ENCODE assay signal across 1 cellular context in the genomic region with DNA sequence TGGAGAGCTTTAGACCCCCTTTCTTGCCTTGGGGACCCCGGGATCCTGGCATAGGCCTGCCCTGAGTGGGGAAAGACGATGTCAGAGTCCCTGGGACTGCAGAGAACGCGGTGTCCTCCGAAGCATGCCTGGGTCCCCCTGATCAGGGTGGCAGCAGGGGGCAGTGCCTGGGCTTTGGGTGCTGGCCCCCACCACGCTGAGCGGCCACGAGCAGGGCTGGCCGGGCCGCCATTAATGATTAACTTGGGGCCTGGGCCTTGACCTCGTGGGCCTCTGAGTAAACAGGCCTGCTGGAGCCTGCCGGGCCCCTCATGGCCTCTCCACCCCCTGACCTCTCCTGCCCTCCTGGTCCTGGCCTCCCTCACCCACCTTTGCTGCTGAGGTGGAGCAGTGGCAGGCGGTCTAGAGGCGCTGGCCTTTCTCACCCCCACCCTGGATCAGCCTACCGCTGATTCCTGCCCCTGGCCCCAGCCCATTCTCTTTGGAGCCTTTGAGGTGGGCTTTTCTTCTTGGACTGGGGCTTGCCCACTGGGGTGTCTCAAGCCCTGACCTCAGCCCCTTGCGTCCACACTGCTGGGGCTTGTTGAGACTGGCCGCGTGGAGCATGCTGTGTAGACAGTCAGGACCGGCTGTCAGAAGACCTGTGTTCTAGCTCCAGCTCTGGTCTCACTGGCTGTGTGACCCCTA.
TF ChIP-seq lines count a peak whose summit lies in the region.

No MANE protein-coding gene starts in this region.

TF ChIP-seq in HepG2, 621 proteins besides CTCF, POLR2A, EP300 and RAD21 (continued from another document and continues in another):
- TF ChIP-seq, protein P1, sequence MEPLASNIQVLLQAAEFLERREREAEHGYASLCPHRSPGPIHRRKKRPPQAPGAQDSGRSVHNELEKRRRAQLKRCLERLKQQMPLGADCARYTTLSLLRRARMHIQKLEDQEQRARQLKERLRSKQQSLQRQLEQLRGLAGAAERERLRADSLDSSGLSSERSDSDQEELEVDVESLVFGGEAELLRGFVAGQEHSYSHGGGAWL (CRISPR knock-in tag; IDR thresholded peaks at IDR 0.05) = no peak
- TF ChIP-seq POLR2AphosphoS2 (IDR thresholded peaks at IDR 0.05; ENCODE audit: low read depth, low read length) (no peak), CEBPB (IDR thresholded peaks at IDR 0.05; ENCODE audit: borderline replicate concordance, low read depth, low read length) (no peak), ELF1 (CRISPR knock-in tag; IDR thresholded peaks at IDR 0.05) (peak; percentile 31), BCL6 (CRISPR knock-in tag; IDR thresholded peaks at IDR 0.05) (peak; percentile 95), MBNL3 (CRISPR knock-in tag; conservative IDR thresholded peaks at IDR 0.05) (no peak), SMYD3 (CRISPR knock-in tag; IDR thresholded peaks at IDR 0.05) (peak; percentile 46; the same call in 1 of the 2 replicates), GPBP1L1 (CRISPR knock-in tag; IDR thresholded peaks at IDR 0.05) (no peak), ZNF781 (CRISPR knock-in tag; IDR thresholded peaks at IDR 0.05; ENCODE audit: borderline replicate concordance, not compliant biosample characterization) (peak; percentile 33), NFATC3 (CRISPR knock-in tag; IDR thresholded peaks at IDR 0.05) (no peak), REL (CRISPR knock-in tag; conservative IDR thresholded peaks at IDR 0.05) (peak; percentile 57; the same call in 1 of the 2 replicates), THRA (CRISPR knock-in tag; IDR thresholded peaks at IDR 0.05; ENCODE audit: borderline replicate concordance) (peak; percentile 99), HNF4A (CRISPR knock-in tag; IDR thresholded peaks at IDR 0.05) (peak; percentile 94), ZMYM2 (CRISPR knock-in tag; IDR thresholded peaks at IDR 0.05) (peak; percentile 80; the same call in 1 of the 2 replicates), ZGPAT (CRISPR knock-in tag; IDR thresholded peaks at IDR 0.05) (peak; percentile 94), ZKSCAN5 (CRISPR knock-in tag; IDR thresholded peaks at IDR 0.05) (no peak), ZNF83 (CRISPR knock-in tag; IDR thresholded peaks at IDR 0.05; ENCODE audit: borderline replicate concordance) (no peak; the same call in 1 of the 2 replicates), ZNF878 (CRISPR knock-in tag; IDR thresholded peaks at IDR 0.05) (peak; percentile 95), ZBED4 (CRISPR knock-in tag; IDR thresholded peaks at IDR 0.05; ENCODE audit: borderline replicate concordance) (peak; percentile 84; the same call in 1 of the 2 replicates), ZNF572 (CRISPR knock-in tag; IDR thresholded peaks at IDR 0.05) (no peak), MIXL1 (CRISPR knock-in tag; IDR thresholded peaks at IDR 0.05) (peak; percentile 80), ATF7-NPFF (CRISPR knock-in tag; IDR thresholded peaks at IDR 0.05; ENCODE audit: low read depth) (no peak; the same call in 1 of the 2 replicates), TSC22D2 (CRISPR knock-in tag; IDR thresholded peaks at IDR 0.05; ENCODE audit: borderline replicate concordance) (peak; percentile 54; the same call in 1 of the 2 replicates), DNMT3B (CRISPR knock-in tag; conservative IDR thresholded peaks at IDR 0.05) (0 out of 2 replicates have a peak, but pooled peaks have one; percentile 29), REPIN1 (CRISPR knock-in tag; IDR thresholded peaks at IDR 0.05; ENCODE audit: borderline replicate concordance, low read depth) (peak; percentile 89), YEATS4 (CRISPR knock-in tag; IDR thresholded peaks at IDR 0.05; ENCODE audit: borderline replicate concordance) (peak; percentile 89), THAP9 (CRISPR knock-in tag; IDR thresholded peaks at IDR 0.05; ENCODE audit: borderline replicate concordance) (peak; percentile 68; the same call in 1 of the 2 replicates), SMAD1 (CRISPR knock-in tag; IDR thresholded peaks at IDR 0.05; ENCODE audit: borderline replicate concordance, low read depth) (peak; percentile 51; the same call in 1 of the 2 replicates), ZNF589 (CRISPR knock-in tag; conservative IDR thresholded peaks at IDR 0.05) (no peak), ZNF256 (CRISPR knock-in tag; conservative IDR thresholded peaks at IDR 0.05) (no peak)
- TF ChIP-seq, protein P2, sequence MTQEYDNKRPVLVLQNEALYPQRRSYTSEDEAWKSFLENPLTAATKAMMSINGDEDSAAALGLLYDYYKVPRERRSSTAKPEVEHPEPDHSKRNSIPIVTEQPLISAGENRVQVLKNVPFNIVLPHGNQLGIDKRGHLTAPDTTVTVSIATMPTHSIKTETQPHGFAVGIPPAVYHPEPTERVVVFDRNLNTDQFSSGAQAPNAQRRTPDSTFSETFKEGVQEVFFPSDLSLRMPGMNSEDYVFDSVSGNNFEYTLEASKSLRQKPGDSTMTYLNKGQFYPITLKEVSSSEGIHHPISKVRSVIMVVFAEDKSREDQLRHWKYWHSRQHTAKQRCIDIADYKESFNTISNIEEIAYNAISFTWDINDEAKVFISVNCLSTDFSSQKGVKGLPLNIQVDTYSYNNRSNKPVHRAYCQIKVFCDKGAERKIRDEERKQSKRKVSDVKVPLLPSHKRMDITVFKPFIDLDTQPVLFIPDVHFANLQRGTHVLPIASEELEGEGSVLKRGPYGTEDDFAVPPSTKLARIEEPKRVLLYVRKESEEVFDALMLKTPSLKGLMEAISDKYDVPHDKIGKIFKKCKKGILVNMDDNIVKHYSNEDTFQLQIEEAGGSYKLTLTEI (CRISPR knock-in tag; conservative IDR thresholded peaks at IDR 0.05) = no peak
- TF ChIP-seq, protein P3, sequence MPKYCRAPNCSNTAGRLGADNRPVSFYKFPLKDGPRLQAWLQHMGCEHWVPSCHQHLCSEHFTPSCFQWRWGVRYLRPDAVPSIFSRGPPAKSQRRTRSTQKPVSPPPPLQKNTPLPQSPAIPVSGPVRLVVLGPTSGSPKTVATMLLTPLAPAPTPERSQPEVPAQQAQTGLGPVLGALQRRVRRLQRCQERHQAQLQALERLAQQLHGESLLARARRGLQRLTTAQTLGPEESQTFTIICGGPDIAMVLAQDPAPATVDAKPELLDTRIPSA (CRISPR knock-in tag; IDR thresholded peaks at IDR 0.05; ENCODE audit: borderline replicate concordance) = no peak
- TF ChIP-seq, protein P4, sequence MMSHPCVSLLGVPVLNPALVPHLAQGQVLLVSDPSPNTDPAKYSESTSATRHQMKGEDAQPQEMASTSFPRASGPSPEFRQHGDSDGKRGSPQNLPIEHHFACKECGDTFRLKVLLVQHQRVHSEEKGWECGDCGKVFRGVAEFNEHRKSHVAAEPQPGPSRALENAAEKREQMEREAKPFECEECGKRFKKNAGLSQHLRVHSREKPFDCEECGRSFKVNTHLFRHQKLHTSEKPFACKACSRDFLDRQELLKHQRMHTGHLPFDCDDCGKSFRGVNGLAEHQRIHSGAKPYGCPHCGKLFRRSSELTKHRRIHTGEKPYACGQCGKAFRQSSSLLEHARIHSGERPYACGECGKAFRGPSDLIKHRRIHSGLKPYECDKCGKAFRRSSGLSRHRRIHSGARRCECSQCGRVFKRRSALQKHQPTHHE (CRISPR knock-in tag; IDR thresholded peaks at IDR 0.05; ENCODE audit: borderline replicate concordance) = peak; percentile 89; the same call in 1 of the 2 replicates
- TF ChIP-seq, protein P5, sequence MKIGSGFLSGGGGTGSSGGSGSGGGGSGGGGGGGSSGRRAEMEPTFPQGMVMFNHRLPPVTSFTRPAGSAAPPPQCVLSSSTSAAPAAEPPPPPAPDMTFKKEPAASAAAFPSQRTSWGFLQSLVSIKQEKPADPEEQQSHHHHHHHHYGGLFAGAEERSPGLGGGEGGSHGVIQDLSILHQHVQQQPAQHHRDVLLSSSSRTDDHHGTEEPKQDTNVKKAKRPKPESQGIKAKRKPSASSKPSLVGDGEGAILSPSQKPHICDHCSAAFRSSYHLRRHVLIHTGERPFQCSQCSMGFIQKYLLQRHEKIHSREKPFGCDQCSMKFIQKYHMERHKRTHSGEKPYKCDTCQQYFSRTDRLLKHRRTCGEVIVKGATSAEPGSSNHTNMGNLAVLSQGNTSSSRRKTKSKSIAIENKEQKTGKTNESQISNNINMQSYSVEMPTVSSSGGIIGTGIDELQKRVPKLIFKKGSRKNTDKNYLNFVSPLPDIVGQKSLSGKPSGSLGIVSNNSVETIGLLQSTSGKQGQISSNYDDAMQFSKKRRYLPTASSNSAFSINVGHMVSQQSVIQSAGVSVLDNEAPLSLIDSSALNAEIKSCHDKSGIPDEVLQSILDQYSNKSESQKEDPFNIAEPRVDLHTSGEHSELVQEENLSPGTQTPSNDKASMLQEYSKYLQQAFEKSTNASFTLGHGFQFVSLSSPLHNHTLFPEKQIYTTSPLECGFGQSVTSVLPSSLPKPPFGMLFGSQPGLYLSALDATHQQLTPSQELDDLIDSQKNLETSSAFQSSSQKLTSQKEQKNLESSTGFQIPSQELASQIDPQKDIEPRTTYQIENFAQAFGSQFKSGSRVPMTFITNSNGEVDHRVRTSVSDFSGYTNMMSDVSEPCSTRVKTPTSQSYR (CRISPR knock-in tag; IDR thresholded peaks at IDR 0.05; ENCODE audit: borderline replicate concordance) = peak; percentile 94
